ENCODE assay signal across 8 cellular contexts in the genomic region with DNA sequence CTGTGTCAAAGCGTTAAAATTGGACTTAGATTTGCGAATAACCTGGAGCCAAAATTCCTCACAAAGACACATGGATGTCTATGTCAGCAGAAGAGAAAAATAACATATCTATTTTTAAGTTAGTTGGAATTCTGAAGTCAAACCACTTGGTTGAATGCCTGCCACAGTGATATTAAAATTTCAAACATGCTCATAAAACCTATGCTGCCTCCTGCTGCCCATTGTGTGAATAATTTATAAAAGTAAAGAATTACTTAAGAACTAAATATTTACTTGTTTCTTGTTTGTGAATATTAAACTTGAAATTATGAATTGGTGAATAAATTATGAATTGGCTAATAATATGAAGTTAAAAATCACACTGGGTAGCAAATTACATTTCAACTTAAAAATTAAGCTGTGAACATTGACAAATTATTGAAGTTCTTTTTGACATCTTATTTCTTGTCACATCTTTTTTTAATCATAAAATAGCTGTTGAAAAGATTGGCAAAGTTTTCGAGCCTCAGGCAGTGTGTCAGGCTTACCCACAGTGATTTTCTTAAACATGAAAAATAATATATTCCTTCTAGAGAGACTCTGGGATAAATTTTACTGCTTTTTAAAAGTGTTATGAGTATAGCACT. TPM values are rescaled to one million over a fixed set of nuclear protein-coding genes. Genes with fewer than 3 reads are reported as not detected.
DNase-seq lines count a peak whose midpoint lies in the region; ATAC-seq and TF ChIP-seq lines count a peak whose summit lies in the region.

No MANE protein-coding gene starts in this region.

- H3K36me3 ChIP-seq in tibial artery, result peaks cover 0 to 10% (median 9%) of the 10 kb centered on the region in 3 donors

- H2BK20ac ChIP-seq in H9 (ENCODE audit: low read depth, low read length, poor library complexity, severe bottlenecking), result no peak overlapping the region

- H2AK5ac ChIP-seq in H9 (ENCODE audit: insufficient read length, low read length), result no peak overlapping the region

- peaks cover 0 to 7% of the 10 kb centered on the region in 2 experiments; a peak in 2 of 4 replicates for H3K4me1 Mint-ChIP-seq in H9
- peaks cover 19% of the 10 kb centered on the region for H3K4me1 Mint-ChIP-seq in activated CD8-positive, alpha-beta T cell treated with anti-CD3 and anti-CD28 coated beads for 36 hours (ENCODE audit: low read depth)

- no peak overlapping the region for H3K18ac ChIP-seq in H9 (ENCODE audit: insufficient read length, low read depth, low read length)

- no peaks in the 10 kb centered on the region for H3K79me1 ChIP-seq in H9 (ENCODE audit: insufficient read depth, low read depth, low read length, poor library complexity, severe bottlenecking)

- H2BK12ac ChIP-seq in H9 (ENCODE audit: insufficient read length, low read depth, low read length), result no peak overlapping the region

- H3K4me1 ChIP-seq in H9 (ENCODE audit: insufficient read depth, low read length) (no peaks in the 10 kb centered on the region), tibial artery (peaks cover 0 to 30% (median 17%) of the 10 kb centered on the region in 4 donors)

- intact Hi-C loops in activated CD8-positive, alpha-beta T cell treated with anti-CD3 and anti-CD28 coated beads for 36 hours (cut with micrococcal nuclease), result loop anchor here (1.0 to 5.0 kb wide), 2 partner anchors 74 to 304 kb away; partner anchors contain the start of gene USP53
- intact Hi-C loops in tibial artery (cut with DNase I; ENCODE audit: low total_unique reads), result loop anchor here (5.0 to 10.0 kb wide), 4 partner anchors 242 to 552 kb away; partner anchors contain the start of gene SYNPO2

- POLR2A ChIA-PET in AG04450 (lab: Yijun Ruan, JAX), result no interaction called here
- POLR2A ChIA-PET in activated CD8-positive, alpha-beta T cell treated with anti-CD3 and anti-CD28 coated beads for 36 hours (lab: Charles Lee), result no interaction called here

- H2BK15ac ChIP-seq in H9 (ENCODE audit: low read depth, low read length), result no peak overlapping the region

- H3K23ac ChIP-seq in H9 (ENCODE audit: insufficient read length, low read depth, low read length), result no peak overlapping the region

- H3K4me3 Mint-ChIP-seq in H9, result no peak overlapping the region
- no peak overlapping the region for H3K4me3 Mint-ChIP-seq in activated CD8-positive, alpha-beta T cell treated with anti-CD3 and anti-CD28 coated beads for 36 hours

- H2BK120ac ChIP-seq in H9 (ENCODE audit: low read depth, low read length, poor library complexity, severe bottlenecking), result no peak overlapping the region

- no peak overlapping the region for H3K14ac ChIP-seq in H9 (ENCODE audit: insufficient read depth, low read length)

- no peak overlapping the region for H4K5ac ChIP-seq in H9 (ENCODE audit: insufficient read length, low read depth, low read length)

- no peaks in the 10 kb centered on the region for H3K27me3 Mint-ChIP-seq in H9 (ENCODE audit: low read depth)
- no peaks in the 10 kb centered on the region for H3K27me3 Mint-ChIP-seq in activated CD8-positive, alpha-beta T cell treated with anti-CD3 and anti-CD28 coated beads for 36 hours

- H3K36me3 Mint-ChIP-seq in H9 (ENCODE audit: insufficient read depth in 1 of 3, low read depth in 3 of 3), result peaks cover 0 to 2% (median 0%) of the 10 kb centered on the region in 3 experiments; a peak in 2 of 7 replicates
- peaks cover 2% of the 10 kb centered on the region for H3K36me3 Mint-ChIP-seq in activated CD8-positive, alpha-beta T cell treated with anti-CD3 and anti-CD28 coated beads for 36 hours (ENCODE audit: low read depth)

- H3K4ac ChIP-seq in H9 (ENCODE audit: low read depth, low read length), result no peak overlapping the region

- no peak overlapping the region for H3K4me2 ChIP-seq in H9 (ENCODE audit: insufficient read depth, insufficient read length, low read length)

- no peaks in the 10 kb centered on the region for H3K79me2 ChIP-seq in H9 (ENCODE audit: insufficient read depth, low read length)

- no peaks in the 10 kb centered on the region for H4K20me1 ChIP-seq in H9 (ENCODE audit: control insufficient read depth, insufficient read depth, insufficient read length)

- no peaks in the 10 kb centered on the region for H3K23me2 ChIP-seq in H9 (ENCODE audit: insufficient read length, low read depth, low read length, poor library complexity, severe bottlenecking)

- CTCF ChIA-PET in AG04450 (lab: Charles Lee), result interaction anchor here (0.6 to 1.1 kb wide), 20 partner anchors 9 to 511 kb away, joined by 3 to 23 read pairs (median 4); a partner anchor contains a TSS
- CTCF ChIA-PET in activated CD8-positive, alpha-beta T cell treated with anti-CD3 and anti-CD28 coated beads for 36 hours (lab: Charles Lee), result interaction anchor here (0.7 to 1.1 kb wide), 10 partner anchors 9 to 305 kb away, joined by 3 to 22 read pairs (median 4); partner anchors contain the start of gene USP53

- ATAC-seq in activated CD8-positive, alpha-beta T cell treated with anti-CD3 and anti-CD28 coated beads for 36 hours, result peak; percentile 39
- ATAC-seq in GM21390 (IDR thresholded peaks at IDR 0.05; ENCODE audit: unreplicated experiment), result no peak

- no peak overlapping the region for H2BK5ac ChIP-seq in H9 (ENCODE audit: insufficient read length, low read length)

- H3T11ph ChIP-seq in H9 (ENCODE audit: low read length), result no peak overlapping the region

- no peaks in the 10 kb centered on the region for H3K9me3 Mint-ChIP-seq in H9
- no peaks in the 10 kb centered on the region for H3K9me3 Mint-ChIP-seq in activated CD8-positive, alpha-beta T cell treated with anti-CD3 and anti-CD28 coated beads for 36 hours

- H3K27ac ChIP-seq in AG04450 (ENCODE audit: low read depth, low read length) (no peak overlapping the region), H9 (ENCODE audit: insufficient read length, low read depth, low read length) (no peak overlapping the region), tibial artery (peak overlapping the region in 1 of 2 donors; percentile 58)

- no peak overlapping the region for H4K8ac ChIP-seq in H9 (replicated peaks; ENCODE audit: insufficient read length, low read depth, low read length)

- peak; percentile 65 for TF ChIP-seq CTCF in AG04450 (IDR thresholded peaks at IDR 0.05; ENCODE audit: low read depth, low read length)
- peak; percentile 66 for TF ChIP-seq CTCF in H9 (conservative IDR thresholded peaks at IDR 0.05)
- TF ChIP-seq CTCF in activated CD8-positive, alpha-beta T cell treated with anti-CD3 and anti-CD28 coated beads for 36 hours (IDR thresholded peaks at IDR 0.05), result peak; percentile 74
- peak; percentile 53 to 77 for TF ChIP-seq CTCF in tibial artery (IDR thresholded peaks at IDR 0.05)

- no peak overlapping the region for H4K91ac ChIP-seq in H9 (ENCODE audit: insufficient read length, low read depth, low read length)

- H3K4me3 ChIP-seq in AG04450 (ENCODE audit: low read depth, low read length) (no peak overlapping the region), tibial artery (no peak overlapping the region)

- H3K9me3 ChIP-seq in AG04450 (ENCODE audit: control insufficient read depth, insufficient read depth, low read length) (no peaks in the 10 kb centered on the region), H9 (ENCODE audit: control insufficient read depth, low read depth, low read length) (no peaks in the 10 kb centered on the region), tibial artery (no peaks in the 10 kb centered on the region)

- H3K27ac Mint-ChIP-seq in H9, result no peak overlapping the region
- no peak overlapping the region for H3K27ac Mint-ChIP-seq in activated CD8-positive, alpha-beta T cell treated with anti-CD3 and anti-CD28 coated beads for 36 hours

- H3K9ac ChIP-seq in H9 (ENCODE audit: extremely low read depth, insufficient read length, low read length), result no peak overlapping the region

- no peak overlapping the region for H2AFZ ChIP-seq in H9 (ENCODE audit: low read length)

- DNase-seq in AG04450 (ENCODE audit: low read depth, low spot score) (peak; percentile 42), H9 (no peak), hepatic stellate cell (ENCODE audit: low spot score) (peak; percentile 20), tibial artery (no peak), iPS-NIHi7 (ENCODE audit: extremely low spot score) (no peak), ecto neural progenitor cell (ENCODE audit: low spot score) (no peak)
- DNase-seq in activated CD8-positive, alpha-beta T cell treated with anti-CD3 and anti-CD28 coated beads for 36 hours, result peak; percentile 43

- H3K27me3 ChIP-seq in AG04450 (ENCODE audit: control insufficient read depth, insufficient read depth, low read length) (no peaks in the 10 kb centered on the region), H9 (ENCODE audit: insufficient read depth, low read length) (no peaks in the 10 kb centered on the region), tibial artery (no peaks in the 10 kb centered on the region)

- no CpG with 5 or more reads among the region's 3 CpGs for WGBS in H9 (ENCODE audit: extremely low coverage, insufficient read length, low lambda C conversion rate)

- no peak overlapping the region for H3K56ac ChIP-seq in H9 (ENCODE audit: insufficient read length, low read depth, low read length)

RNA-seq across cellular contexts. Expression of gene FABP2, which starts 35.4 kb away (rescaled TPM):
- not detected in 2 replicates for polyA plus RNA-seq in AG04450 (2011; rRNA removed)
- not detected in 2 replicates for polyA minus RNA-seq in AG04450 (2011; rRNA and poly(A)+ RNA removed)
- not detected in 2 replicates for total RNA-seq in H9 (2021)
- total RNA-seq in activated CD8-positive, alpha-beta T cell treated with anti-CD3 and anti-CD28 coated beads for 36 hours, result not detected

Comparison
In these comparisons a context has a peak if more than half of its experiments do, and no peak if none do; other contexts are left out.
1. DNase-seq: peak in AG04450 (single experiment), activated CD8-positive, alpha-beta T cell treated with anti-CD3 and anti-CD28 coated beads for 36 hours (single experiment) and hepatic stellate cell (single experiment); none in H9 (single experiment), tibial artery (0 of 2), iPS-NIHi7 (single experiment) and ecto neural progenitor cell (single experiment).
2. Peak in every context shown above with its lines, with median percentiles within 50 percentile points of each other: CTCF ChIP-seq.